Comparison of ENCODE assay signal across 27 cellular contexts in genomic region chr2:128667391-128667790, GRCh38.
"Had no signal": no experiment of that assay in that cellular context is flagged by ENCODE, and none has a peak within 500 bp of the region (broad histone marks: within the 10 kb centered on the region; RNA-seq: fewer than 3 reads in every experiment).

No MANE protein-coding gene starts in this region.

- H3K4me3 ChIP-seq: esophagus squamous epithelium, left ventricle myocardium inferior, sigmoid colon, stomach, thyroid gland, vagina had no signal

- H3K27ac Mint-ChIP-seq: effector memory CD8-positive, alpha-beta T cell; immature natural killer cell; natural killer cell; progenitor cell of endocrine pancreas; stimulated activated effector memory CD8-positive, alpha-beta T cell treated with anti-CD3 and anti-CD28 coated beads, Interleukin-12 subunit alpha, Interleukin-12 subunit beta, amount 100 ng/mL, for 72 hours had no signal

- ATAC-seq: effector memory CD8-positive, alpha-beta T cell; left colon; natural killer cell; stimulated activated effector memory CD8-positive, alpha-beta T cell treated with anti-CD3 and anti-CD28 coated beads, Interleukin-12 subunit alpha, Interleukin-12 subunit beta, amount 100 ng/mL, for 72 hours had no signal

- H3K36me3 Mint-ChIP-seq: immature natural killer cell; natural killer cell; stimulated activated effector memory CD8-positive, alpha-beta T cell treated with anti-CD3 and anti-CD28 coated beads, Interleukin-12 subunit alpha, Interleukin-12 subunit beta, amount 100 ng/mL, for 72 hours had no signal

- H3K36me3 ChIP-seq: esophagus squamous epithelium, left ventricle myocardium inferior, neutrophil, sigmoid colon, stomach, thyroid gland, vagina had no signal

- DNase-seq: cortex of kidney; effector memory CD8-positive, alpha-beta T cell; erythroblast; esophagus squamous epithelium; foreskin melanocyte; hypothalamus; immature natural killer cell; islet precursor cell; kidney glomerular epithelial cell; left colon; left ventricle myocardium inferior; mesenchymal stem cell; midbrain; natural killer cell; sigmoid colon; stimulated activated CD4-positive, alpha-beta T cell treated with anti-CD3 and anti-CD28 coated beads, Interleukin-2, amount 100 ng/mL, for 24 hours; stimulated activated CD4-positive, alpha-beta T cell treated with anti-CD3 and anti-CD28 coated beads, Interleukin-4, amount 100 ng/mL, for 24 hours; stimulated activated naive CD4-positive, alpha-beta T cell treated with Interleukin-2 at 50 U/mL for 16 hours; stomach; thyroid gland; trophoblast cell had no signal

- H3K9ac ChIP-seq: parathyroid adenoma had no signal

- H3K27me3 ChIP-seq: neutrophil, sigmoid colon, thyroid gland, vagina had no signal

- H3K9me3 Mint-ChIP-seq: effector memory CD8-positive, alpha-beta T cell; immature natural killer cell; natural killer cell; stimulated activated effector memory CD8-positive, alpha-beta T cell treated with anti-CD3 and anti-CD28 coated beads, Interleukin-12 subunit alpha, Interleukin-12 subunit beta, amount 100 ng/mL, for 72 hours had no signal

- H3K79me2 ChIP-seq: parathyroid adenoma had no signal

- H3K4me1 ChIP-seq: esophagus squamous epithelium, left ventricle myocardium inferior, parathyroid adenoma, sigmoid colon, stomach, vagina had no signal

- H3K27ac ChIP-seq: esophagus squamous epithelium, left ventricle myocardium inferior, neutrophil, parathyroid adenoma, sigmoid colon, stomach, thyroid gland, vagina had no signal

- H3K4me3 Mint-ChIP-seq: effector memory CD8-positive, alpha-beta T cell; immature natural killer cell; natural killer cell; stimulated activated effector memory CD8-positive, alpha-beta T cell treated with anti-CD3 and anti-CD28 coated beads, Interleukin-12 subunit alpha, Interleukin-12 subunit beta, amount 100 ng/mL, for 72 hours had no signal

- H3K9me3 ChIP-seq: esophagus squamous epithelium, left ventricle myocardium inferior, neutrophil, sigmoid colon, thyroid gland, vagina had no signal

- FAIRE-seq: endometrium had no signal

- H2AFZ ChIP-seq: parathyroid adenoma had no signal

- H3K4me1 Mint-ChIP-seq: immature natural killer cell; natural killer cell; stimulated activated effector memory CD8-positive, alpha-beta T cell treated with anti-CD3 and anti-CD28 coated beads, Interleukin-12 subunit alpha, Interleukin-12 subunit beta, amount 100 ng/mL, for 72 hours had no signal
